Comparison of ENCODE assay signal across 18 cellular contexts in the genomic region with DNA sequence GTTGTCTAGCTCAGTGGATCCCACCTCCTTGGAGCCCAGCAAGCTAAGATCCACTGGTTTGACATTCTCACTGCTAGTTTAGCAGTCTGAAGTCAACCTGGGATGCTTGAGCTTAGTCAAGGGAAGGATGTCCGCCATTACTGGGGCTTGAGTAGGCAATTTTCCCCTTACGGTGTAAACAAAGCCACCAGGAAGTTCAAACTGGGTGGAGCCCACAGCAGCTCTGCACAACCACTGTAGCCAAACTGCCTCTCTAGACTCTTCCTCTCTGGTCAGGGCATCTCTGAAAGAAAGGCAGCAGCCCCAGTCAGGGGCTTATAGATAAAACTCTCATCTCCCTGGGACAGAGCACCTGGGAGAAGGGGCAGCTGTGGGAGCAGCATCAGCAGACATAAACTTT. TPM values are rescaled to one million over a fixed set of nuclear protein-coding genes. Genes with fewer than 3 reads are reported as not detected.
A peak's percentile ranks its signal among the peaks of the same experiment; 100 is the strongest.
DNase-seq lines count a peak whose midpoint lies in the region; ATAC-seq lines count a peak whose summit lies in the region.
"Had no signal": no experiment of that assay in that cellular context is flagged by ENCODE, and none has a peak within 500 bp of the region (broad histone marks: within the 10 kb centered on the region; RNA-seq: fewer than 3 reads in every experiment).

No MANE protein-coding gene starts in this region.

- H3K27me3 ChIP-seq in CD8-positive, alpha-beta memory T cell (ENCODE audit: insufficient read depth, low read length, poor library complexity, severe bottlenecking), result no peaks in the 10 kb centered on the region
- H3K27me3 ChIP-seq: BLaER1 treated with 17β-estradiol and CSF1 and Interleukin-3, amounts not matched to agents 10 nM and 100 nM had no signal

- CTCF ChIA-PET in activated naive CD4-positive, alpha-beta T cell treated with anti-CD3 and anti-CD28 coated beads, Interleukin-2, amount 10 ng/mL, durations not matched to agents 7 days and 5 days (lab: Charles Lee), result no interaction called here
- CTCF ChIA-PET in CD8-positive, alpha-beta memory T cell (lab: Charles Lee), result no interaction called here

- no peaks in the 10 kb centered on the region for H3K36me3 ChIP-seq in CD8-positive, alpha-beta memory T cell (ENCODE audit: insufficient read depth, low read length)

- H3K4me3 ChIP-seq in CD8-positive, alpha-beta memory T cell (ENCODE audit: low read length), result no peak overlapping the region
- H3K4me3 ChIP-seq: BLaER1 treated with 17β-estradiol and CSF1 and Interleukin-3, amounts not matched to agents 10 nM and 100 nM; PC-9 had no signal

- no peak for ATAC-seq in effector memory CD8-positive, alpha-beta T cell (replicated peaks)
- ATAC-seq in stimulated activated naive B cell treated with anti-CD40 and anti-IgM and Interleukin-4, amounts not matched to agents 10 μg/mL and 1 μg/mL and 100 μg/mL, for 72 hours (replicated peaks), result no peak

- POLR2A ChIA-PET in CD8-positive, alpha-beta memory T cell (lab: Charles Lee), result no interaction called here

- H3K9me3 ChIP-seq in CD8-positive, alpha-beta memory T cell (ENCODE audit: low read length), result no peaks in the 10 kb centered on the region

- H3K27ac ChIP-seq in CD8-positive, alpha-beta memory T cell (ENCODE audit: low read depth, low read length), result no peak overlapping the region
- H3K27ac ChIP-seq: BLaER1 treated with 17β-estradiol and CSF1 and Interleukin-3, amounts not matched to agents 10 nM and 100 nM; PC-9; RWPE1 had no signal

- H3K4me1 ChIP-seq in CD8-positive, alpha-beta memory T cell (ENCODE audit: insufficient read depth, low read length), result no peaks in the 10 kb centered on the region

- H3K9me3 Mint-ChIP-seq in activated naive CD4-positive, alpha-beta T cell treated with anti-CD3 and anti-CD28 coated beads, Interleukin-2, amount 10 ng/mL, durations not matched to agents 7 days and 5 days, result peaks cover 56% of the 10 kb centered on the region
- H3K9me3 Mint-ChIP-seq in CD8-positive, alpha-beta memory T cell, result peaks cover 8 to 51% (median 24%) of the 10 kb centered on the region in 5 donors
- H3K9me3 Mint-ChIP-seq in effector memory CD8-positive, alpha-beta T cell, result peaks cover 5 to 22% of the 10 kb centered on the region in 2 donors
- peaks cover 35 to 41% of the 10 kb centered on the region in 2 donors for H3K9me3 Mint-ChIP-seq in stimulated activated naive B cell treated with anti-CD40 and anti-IgM and Interleukin-4, amounts not matched to agents 10 μg/mL and 1 μg/mL and 100 μg/mL, for 72 hours

- H3K27me3 Mint-ChIP-seq in activated naive CD4-positive, alpha-beta T cell treated with anti-CD3 and anti-CD28 coated beads, Interleukin-2, amount 10 ng/mL, durations not matched to agents 7 days and 5 days, result no peaks in the 10 kb centered on the region
- no peaks in the 10 kb centered on the region for H3K27me3 Mint-ChIP-seq in CD8-positive, alpha-beta memory T cell
- H3K27me3 Mint-ChIP-seq in effector memory CD8-positive, alpha-beta T cell, result no peaks in the 10 kb centered on the region
- H3K27me3 Mint-ChIP-seq in stimulated activated naive B cell treated with anti-CD40 and anti-IgM and Interleukin-4, amounts not matched to agents 10 μg/mL and 1 μg/mL and 100 μg/mL, for 72 hours, result no peaks in the 10 kb centered on the region

- H3K4me1 Mint-ChIP-seq in activated naive CD4-positive, alpha-beta T cell treated with anti-CD3 and anti-CD28 coated beads, Interleukin-2, amount 10 ng/mL, durations not matched to agents 7 days and 5 days, result peaks cover 18% of the 10 kb centered on the region
- peaks cover 53 to 67% (median 66%) of the 10 kb centered on the region in 3 donors for H3K4me1 Mint-ChIP-seq in CD8-positive, alpha-beta memory T cell
- peaks cover 29 to 44% of the 10 kb centered on the region in 2 donors for H3K4me1 Mint-ChIP-seq in effector memory CD8-positive, alpha-beta T cell (ENCODE audit: low read depth in 2 of 2)
- H3K4me1 Mint-ChIP-seq in stimulated activated naive B cell treated with anti-CD40 and anti-IgM and Interleukin-4, amounts not matched to agents 10 μg/mL and 1 μg/mL and 100 μg/mL, for 72 hours, result peaks cover 36 to 65% of the 10 kb centered on the region in 2 donors

- no peak overlapping the region for H3K4me3 Mint-ChIP-seq in activated naive CD4-positive, alpha-beta T cell treated with anti-CD3 and anti-CD28 coated beads, Interleukin-2, amount 10 ng/mL, durations not matched to agents 7 days and 5 days
- H3K4me3 Mint-ChIP-seq in CD8-positive, alpha-beta memory T cell, result peak overlapping the region in 6 of 7 donors; percentile 12 to 58 (median 28)
- peak overlapping the region; percentile 14 to 64 for H3K4me3 Mint-ChIP-seq in effector memory CD8-positive, alpha-beta T cell
- H3K4me3 Mint-ChIP-seq in stimulated activated naive B cell treated with anti-CD40 and anti-IgM and Interleukin-4, amounts not matched to agents 10 μg/mL and 1 μg/mL and 100 μg/mL, for 72 hours, result peak overlapping the region in 1 of 2 donors; percentile 19

- H3K36me3 Mint-ChIP-seq in activated naive CD4-positive, alpha-beta T cell treated with anti-CD3 and anti-CD28 coated beads, Interleukin-2, amount 10 ng/mL, durations not matched to agents 7 days and 5 days, result peaks cover 69% of the 10 kb centered on the region
- peaks cover 35 to 82% (median 62%) of the 10 kb centered on the region in 3 donors for H3K36me3 Mint-ChIP-seq in CD8-positive, alpha-beta memory T cell
- H3K36me3 Mint-ChIP-seq in effector memory CD8-positive, alpha-beta T cell (ENCODE audit: insufficient read depth), result no peaks in the 10 kb centered on the region
- H3K36me3 Mint-ChIP-seq in stimulated activated naive B cell treated with anti-CD40 and anti-IgM and Interleukin-4, amounts not matched to agents 10 μg/mL and 1 μg/mL and 100 μg/mL, for 72 hours, result peaks cover 64 to 78% of the 10 kb centered on the region in 2 donors

- peak overlapping the region; percentile 83 for H3K27ac Mint-ChIP-seq in activated naive CD4-positive, alpha-beta T cell treated with anti-CD3 and anti-CD28 coated beads, Interleukin-2, amount 10 ng/mL, durations not matched to agents 7 days and 5 days
- peak overlapping the region in 2 of 8 donors; percentile 66 to 70 for H3K27ac Mint-ChIP-seq in CD8-positive, alpha-beta memory T cell
- peak overlapping the region; percentile 63 to 69 for H3K27ac Mint-ChIP-seq in effector memory CD8-positive, alpha-beta T cell
- H3K27ac Mint-ChIP-seq in stimulated activated naive B cell treated with anti-CD40 and anti-IgM and Interleukin-4, amounts not matched to agents 10 μg/mL and 1 μg/mL and 100 μg/mL, for 72 hours, result peak overlapping the region; percentile 77

- DNase-seq in activated naive CD4-positive, alpha-beta T cell treated with anti-CD3 and anti-CD28 coated beads, Interleukin-2, amount 10 ng/mL, durations not matched to agents 7 days and 5 days, result no peak
- no peak for DNase-seq in activated naive CD4-positive, alpha-beta T cell treated with anti-CD3 and anti-CD28 coated beads, Interleukin-2, amount 50 U/mL, for 16 hours
- DNase-seq in CD8-positive, alpha-beta memory T cell, result no peak
- DNase-seq in effector memory CD8-positive, alpha-beta T cell, result no peak
- no peak for DNase-seq in stimulated activated naive B cell treated with anti-CD40 and anti-IgM and Interleukin-4, amounts not matched to agents 10 μg/mL and 1 μg/mL and 100 μg/mL, for 72 hours
- no peak for DNase-seq in SW 1271 (lab: John Stamatoyannopoulos, UW)
- no peak for DNase-seq in stimulated activated naive CD4-positive, alpha-beta T cell (lab: John Stamatoyannopoulos, UW)
- DNase-seq: COR-L47, GDM1, KG1, NCI-H1417, NCI-H187, NCI-H345, NCI-H524 treated with DMSO at 0.1 percent for 48 hours, PC-9 had no signal

RNA-seq across cellular contexts. Expression of a gene that starts 16.7 kb away (rescaled TPM):
- total RNA-seq in CD8-positive, alpha-beta memory T cell, result under 1 TPM in 1 of 2 experiments, not detected in 1; 0.42 TPM
- not detected for polyA plus RNA-seq in CD8-positive, alpha-beta memory T cell

RNA-seq across cellular contexts. Expression of a gene that starts 25.6 kb away (rescaled TPM):
- total RNA-seq in CD8-positive, alpha-beta memory T cell, result 1 to 10 TPM in 1 of 2 experiments, under 1 TPM in 1; 0.94 to 1.3 TPM
- polyA plus RNA-seq in CD8-positive, alpha-beta memory T cell, result not detected

RNA-seq across cellular contexts. Expression of a gene that starts 46.8 kb away (rescaled TPM):
- under 1 TPM; 0.55 to 0.93 TPM for total RNA-seq in CD8-positive, alpha-beta memory T cell
- not detected for polyA plus RNA-seq in CD8-positive, alpha-beta memory T cell
- total RNA-seq: Daoy had no signal
